ENCODE assay signal across 13 cellular contexts in the genomic region with DNA sequence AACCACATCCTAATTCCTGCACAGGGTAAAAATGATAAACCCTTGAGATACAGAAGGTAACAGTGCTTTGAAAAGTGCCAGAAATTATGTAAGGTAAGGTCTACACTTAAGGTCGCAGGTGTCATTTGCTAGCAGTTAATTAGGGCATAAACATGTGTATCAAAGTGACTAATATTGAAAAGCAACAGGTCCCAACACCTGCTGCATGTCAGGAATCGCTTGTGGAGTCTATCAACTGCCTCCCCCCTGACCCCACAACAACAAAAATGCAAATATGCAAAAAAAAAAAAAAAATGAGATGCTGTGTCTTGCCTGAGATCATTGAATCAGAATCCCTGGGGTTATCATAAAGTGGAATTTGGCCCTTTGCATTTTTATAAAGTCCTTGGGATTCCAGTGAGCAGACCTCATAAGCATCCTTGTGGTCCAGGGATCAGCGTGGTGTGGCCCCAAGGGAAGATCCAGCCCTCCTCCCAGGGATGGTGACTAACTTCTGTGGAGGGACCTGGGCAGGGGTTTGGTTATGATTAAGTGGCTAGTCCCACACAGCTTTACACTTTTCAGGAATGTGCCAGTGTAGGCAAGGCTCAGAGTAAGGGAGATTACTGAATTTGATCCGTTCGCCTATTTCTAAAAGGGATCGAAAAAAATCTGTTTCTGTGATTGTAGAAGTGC.
DNase-seq lines count a peak whose midpoint lies in the region; ATAC-seq and TF ChIP-seq lines count a peak whose summit lies in the region.
"Had no signal": no experiment of that assay in that cellular context is flagged by ENCODE, and none has a peak within 500 bp of the region (broad histone marks: within the 10 kb centered on the region; RNA-seq: fewer than 3 reads in every experiment).

No MANE protein-coding gene starts in this region.

- no peak for TF ChIP-seq CTCF in mesothelial cell of epicardium (IDR thresholded peaks at IDR 0.05; ENCODE audit: unreplicated experiment)

- no peak overlapping the region for H3K4me3 Mint-ChIP-seq in mesothelial cell of epicardium
- no peak overlapping the region for H3K4me3 Mint-ChIP-seq in activated T-cell treated with anti-CD3 and anti-CD28 coated beads, Interleukin-2, amount 50 U/mL, for 24 hours
- H3K4me3 Mint-ChIP-seq in activated naive CD8-positive, alpha-beta T cell treated with anti-CD3 and anti-CD28 coated beads, Interleukin-2, amount 50 U/mL, for 24 hours = no peak overlapping the region
- H3K4me3 Mint-ChIP-seq: activated CD8-positive, alpha-beta T cell treated with anti-CD3 and anti-CD28 coated beads, Interleukin-2, amount 10 ng/mL, durations not matched to agents 7 days and 5 days; neural progenitor cell had no signal

- no peaks in the 10 kb centered on the region for H3K27me3 Mint-ChIP-seq in mesothelial cell of epicardium (ENCODE audit: low read depth)
- peaks cover 10% of the 10 kb centered on the region for H3K27me3 Mint-ChIP-seq in activated T-cell treated with anti-CD3 and anti-CD28 coated beads, Interleukin-2, amount 50 U/mL, for 24 hours
- H3K27me3 Mint-ChIP-seq in activated naive CD8-positive, alpha-beta T cell treated with anti-CD3 and anti-CD28 coated beads, Interleukin-2, amount 50 U/mL, for 24 hours = peaks cover 20% of the 10 kb centered on the region

- DNase-seq in AG08395 (ENCODE audit: low spot score) (peak; percentile 96), HS-27A (ENCODE audit: low read depth) (peak; percentile 96), astrocyte of the hippocampus (ENCODE audit: low read depth, low spot score) (peak; percentile 95), mesothelial cell of epicardium (ENCODE audit: low spot score in 2 of 2, unreplicated experiment in 2 of 2) (no peak)
- DNase-seq in activated T-cell treated with anti-CD3 and anti-CD28 coated beads, Interleukin-2, amount 50 U/mL, for 24 hours = no peak
- no peak for DNase-seq in activated naive CD8-positive, alpha-beta T cell treated with anti-CD3 and anti-CD28 coated beads, Interleukin-2, amount 50 U/mL, for 24 hours
- DNase-seq in stimulated activated CD4-positive, alpha-beta T cell treated with anti-CD3 and anti-CD28 coated beads, Interleukin-2, amount 100 ng/mL, for 24 hours = no peak
- DNase-seq: activated CD8-positive, alpha-beta T cell treated with anti-CD3 and anti-CD28 coated beads, Interleukin-2, amount 10 ng/mL, durations not matched to agents 7 days and 5 days; activated gamma-delta T cell treated with Interleukin-2 at 50 U/mL for 16 hours; NCI-H2029 treated with DMSO at 0.1 percent for 48 hours; SIG-M5 had no signal

- H3K36me3 Mint-ChIP-seq in mesothelial cell of epicardium = no peaks in the 10 kb centered on the region
- no peaks in the 10 kb centered on the region for H3K36me3 Mint-ChIP-seq in activated T-cell treated with anti-CD3 and anti-CD28 coated beads, Interleukin-2, amount 50 U/mL, for 24 hours (ENCODE audit: low read depth)
- no peaks in the 10 kb centered on the region for H3K36me3 Mint-ChIP-seq in activated naive CD8-positive, alpha-beta T cell treated with anti-CD3 and anti-CD28 coated beads, Interleukin-2, amount 50 U/mL, for 24 hours (ENCODE audit: low read depth)

- H3K4me1 Mint-ChIP-seq in mesothelial cell of epicardium = peaks cover 37% of the 10 kb centered on the region
- H3K4me1 Mint-ChIP-seq in activated T-cell treated with anti-CD3 and anti-CD28 coated beads, Interleukin-2, amount 50 U/mL, for 24 hours (ENCODE audit: low read depth) = peaks cover 6% of the 10 kb centered on the region
- peaks cover 20% of the 10 kb centered on the region for H3K4me1 Mint-ChIP-seq in activated naive CD8-positive, alpha-beta T cell treated with anti-CD3 and anti-CD28 coated beads, Interleukin-2, amount 50 U/mL, for 24 hours

- H3K27ac Mint-ChIP-seq in mesothelial cell of epicardium = peak overlapping the region; percentile 56
- H3K27ac Mint-ChIP-seq in activated T-cell treated with anti-CD3 and anti-CD28 coated beads, Interleukin-2, amount 50 U/mL, for 24 hours = no peak overlapping the region
- H3K27ac Mint-ChIP-seq in activated naive CD8-positive, alpha-beta T cell treated with anti-CD3 and anti-CD28 coated beads, Interleukin-2, amount 50 U/mL, for 24 hours = no peak overlapping the region
- H3K27ac Mint-ChIP-seq: activated CD8-positive, alpha-beta T cell treated with anti-CD3 and anti-CD28 coated beads, Interleukin-2, amount 10 ng/mL, durations not matched to agents 7 days and 5 days; neural progenitor cell had no signal

- H3K9me3 Mint-ChIP-seq in mesothelial cell of epicardium = no peaks in the 10 kb centered on the region
- no peaks in the 10 kb centered on the region for H3K9me3 Mint-ChIP-seq in activated T-cell treated with anti-CD3 and anti-CD28 coated beads, Interleukin-2, amount 50 U/mL, for 24 hours
- H3K9me3 Mint-ChIP-seq in activated naive CD8-positive, alpha-beta T cell treated with anti-CD3 and anti-CD28 coated beads, Interleukin-2, amount 50 U/mL, for 24 hours = no peaks in the 10 kb centered on the region
- H3K9me3 Mint-ChIP-seq: neural progenitor cell had no signal

- ATAC-seq in HG02759 (IDR thresholded peaks at IDR 0.05; ENCODE audit: unreplicated experiment) = no peak
- no peak for ATAC-seq in activated naive CD8-positive, alpha-beta T cell treated with anti-CD3 and anti-CD28 coated beads, Interleukin-2, amount 50 U/mL, for 24 hours
- ATAC-seq: activated CD8-positive, alpha-beta T cell treated with anti-CD3 and anti-CD28 coated beads, Interleukin-2, amount 10 ng/mL, durations not matched to agents 7 days and 5 days had no signal

Comparison
In these comparisons a context has a peak if more than half of its experiments do, and no peak if none do; other contexts are left out.
1. DNase-seq: peak in AG08395 (single experiment), HS-27A (single experiment) and astrocyte of the hippocampus (single experiment); none in mesothelial cell of epicardium (0 of 2), activated T-cell treated with anti-CD3 and anti-CD28 coated beads, Interleukin-2, amount 50 U/mL, for 24 hours (single experiment), activated naive CD8-positive, alpha-beta T cell treated with anti-CD3 and anti-CD28 coated beads, Interleukin-2, amount 50 U/mL, for 24 hours (single experiment) and stimulated activated CD4-positive, alpha-beta T cell treated with anti-CD3 and anti-CD28 coated beads, Interleukin-2, amount 100 ng/mL, for 24 hours (0 of 2).